Comparison of ENCODE assay signal across 17 cellular contexts in the genomic region with DNA sequence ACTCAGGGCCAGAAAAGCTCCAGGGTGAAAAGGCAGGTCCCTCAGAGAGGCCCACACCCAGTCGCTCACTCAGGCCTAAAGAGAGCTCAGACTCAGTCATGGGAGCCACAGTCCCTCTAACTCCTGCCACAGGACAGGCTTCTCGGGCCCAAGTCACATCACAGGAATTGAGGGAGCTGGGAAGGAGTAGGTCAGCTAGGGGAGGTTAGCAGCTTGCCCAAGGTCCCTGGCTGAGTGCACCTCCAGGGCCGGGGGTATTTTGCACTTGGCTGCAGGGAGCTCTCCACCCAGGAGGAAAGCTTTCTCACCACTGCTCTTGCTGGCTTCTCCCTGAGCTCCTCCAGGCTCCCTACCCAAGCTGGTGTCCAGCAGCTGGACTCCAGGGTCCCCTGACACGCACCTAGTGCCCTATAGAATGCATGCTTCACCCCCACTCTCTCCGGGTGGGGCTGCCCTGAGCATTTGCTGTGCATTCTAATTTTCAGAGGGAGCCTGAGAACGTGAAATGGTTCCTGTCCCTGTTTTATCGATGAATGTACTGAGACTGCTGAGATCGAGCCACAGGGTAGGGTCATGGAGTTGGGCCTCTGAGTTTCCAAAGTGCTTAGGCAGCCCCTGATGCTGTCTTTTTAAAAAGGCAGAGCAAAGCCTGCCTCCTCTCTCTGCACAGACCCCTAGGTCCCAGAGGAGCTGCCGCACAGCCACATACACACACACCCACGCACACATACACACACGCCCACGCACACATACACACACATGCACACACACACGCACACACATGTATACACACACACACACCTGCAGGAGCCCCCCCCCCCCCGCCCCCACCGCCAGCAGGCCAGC.
"Had no signal": no experiment of that assay in that cellular context is flagged by ENCODE, and none has a peak within 500 bp of the region (broad histone marks: within the 10 kb centered on the region; RNA-seq: fewer than 3 reads in every experiment).

No MANE protein-coding gene starts in this region.

- DNase-seq: activated CD4-positive, alpha-beta T cell treated with anti-CD3 and anti-CD28 coated beads for 4 hours; activated naive CD4-positive, alpha-beta T cell treated with Interleukin-2 at 50 U/mL for 16 hours; activated naive CD8-positive, alpha-beta T cell treated with anti-CD3 and anti-CD28 coated beads, Interleukin-2, amount 50 U/mL, for 24 hours; effector memory CD4-positive, alpha-beta T cell; foreskin melanocyte; mesendoderm; occipital lobe; psoas muscle; stimulated activated naive CD8-positive, alpha-beta T cell treated with anti-CD3 and anti-CD28 coated beads, Interleukin-15, Interleukin-2, amounts not matched to agents 100 U/mL and 50 U/mL, for 24 hours; T-helper 17 cell; transverse colon had no signal

- H3K36me3 Mint-ChIP-seq: WTC11 had no signal

- ATAC-seq: activated naive CD8-positive, alpha-beta T cell treated with anti-CD3 and anti-CD28 coated beads, Interleukin-2, amount 50 U/mL, for 24 hours; psoas muscle; right lobe of liver; T-helper 17 cell; WTC11 had no signal

- H3K27ac Mint-ChIP-seq: activated CD4-positive, alpha-beta memory T cell treated with anti-CD3 and anti-CD28 coated beads, Interleukin-2, amount 10 ng/mL, durations not matched to agents 7 days and 5 days; activated naive CD8-positive, alpha-beta T cell treated with anti-CD3 and anti-CD28 coated beads, Interleukin-2, amount 50 U/mL, for 24 hours; dendritic cell treated with granulocyte-macrophage colony-stimulating factor and Interleukin-4, amounts not matched to agents 40 ng/mL and 50 ng/mL, for 4 days; nephron; T-helper 17 cell; WTC11 had no signal

- H3K9me3 Mint-ChIP-seq: activated CD4-positive, alpha-beta memory T cell treated with anti-CD3 and anti-CD28 coated beads, Interleukin-2, amount 10 ng/mL, durations not matched to agents 7 days and 5 days; nephron had no signal

- H3K4me3 Mint-ChIP-seq: activated CD4-positive, alpha-beta memory T cell treated with anti-CD3 and anti-CD28 coated beads, Interleukin-2, amount 10 ng/mL, durations not matched to agents 7 days and 5 days; activated naive CD8-positive, alpha-beta T cell treated with anti-CD3 and anti-CD28 coated beads, Interleukin-2, amount 50 U/mL, for 24 hours; dendritic cell treated with granulocyte-macrophage colony-stimulating factor and Interleukin-4, amounts not matched to agents 40 ng/mL and 50 ng/mL, for 4 days; nephron; T-helper 17 cell; WTC11 had no signal

- H3K4me1 Mint-ChIP-seq: activated CD4-positive, alpha-beta memory T cell treated with anti-CD3 and anti-CD28 coated beads, Interleukin-2, amount 10 ng/mL, durations not matched to agents 7 days and 5 days; activated naive CD8-positive, alpha-beta T cell treated with anti-CD3 and anti-CD28 coated beads, Interleukin-2, amount 50 U/mL, for 24 hours had no signal

- H3K9me3 ChIP-seq: psoas muscle, right lobe of liver, transverse colon had no signal

- H3K4me1 ChIP-seq: psoas muscle, right lobe of liver, transverse colon had no signal

- H3K27me3 ChIP-seq: right lobe of liver, transverse colon had no signal

- H3K4me3 ChIP-seq: psoas muscle, right lobe of liver, smooth muscle cell, transverse colon had no signal

- H3K36me3 ChIP-seq: right lobe of liver, transverse colon had no signal

- H3K27me3 Mint-ChIP-seq: activated CD4-positive, alpha-beta memory T cell treated with anti-CD3 and anti-CD28 coated beads, Interleukin-2, amount 10 ng/mL, durations not matched to agents 7 days and 5 days; dendritic cell treated with granulocyte-macrophage colony-stimulating factor and Interleukin-4, amounts not matched to agents 40 ng/mL and 50 ng/mL, for 4 days had no signal

- H3K27ac ChIP-seq: psoas muscle, right lobe of liver, transverse colon had no signal
